10 cellular contexts compared by ENCODE assay signal in the genomic region with DNA sequence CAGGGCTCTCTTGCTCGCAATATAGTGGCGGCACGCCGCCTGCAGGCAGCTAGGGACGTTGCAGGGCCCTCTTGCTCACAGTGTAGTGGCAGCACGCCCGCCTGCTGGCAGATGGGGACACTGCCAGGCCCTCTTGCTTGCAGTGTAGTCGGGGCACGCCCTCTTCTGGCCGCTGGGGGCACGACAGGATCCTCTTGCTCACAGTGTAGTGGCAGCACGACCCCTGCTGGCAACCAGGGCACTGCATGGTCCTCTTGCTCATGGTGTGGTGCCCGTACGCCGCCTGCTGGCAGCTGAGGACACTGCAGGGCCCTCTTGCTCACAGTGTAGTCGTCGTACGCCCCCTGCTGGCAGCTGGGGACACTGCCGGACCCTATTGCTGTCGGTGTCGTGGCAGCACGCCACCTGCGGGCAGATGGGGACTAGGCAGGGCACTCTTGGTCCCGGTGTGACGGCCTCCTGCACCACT. TPM values are rescaled to one million over a fixed set of nuclear protein-coding genes. Genes with fewer than 3 reads are reported as not detected.
DNase-seq lines count a peak whose midpoint lies in the region; ATAC-seq, FAIRE-seq and TF ChIP-seq lines count a peak whose summit lies in the region.
"Not testable (repeated sequence)": the region's sequence is repeated elsewhere in the genome, so short reads cannot be mapped to it uniquely, and the experiment has no call there.
"Had no signal": no experiment of that assay in that cellular context is flagged by ENCODE, and none has a peak within 500 bp of the region (broad histone marks: within the 10 kb centered on the region; RNA-seq: fewer than 3 reads in every experiment).

No MANE protein-coding gene starts in this region.

- in situ Hi-C loops in K562 (cut with MboI): loop anchor here (5.0 kb wide), 1 partner anchor 53 kb away; no protein-coding TSS in a partner anchor

- H3K4me1 Mint-ChIP-seq in CD8-positive, alpha-beta memory T cell: peaks cover 4 to 13% (median 10%) of the 10 kb centered on the region in 3 donors

- H3K36me3 Mint-ChIP-seq in CD8-positive, alpha-beta memory T cell: not testable (repeated sequence)

- not testable (repeated sequence) for H3K4me3 ChIP-seq in CD8-positive, alpha-beta memory T cell (ENCODE audit: low read length); K562; left lung

- not testable (repeated sequence) for H3K27ac ChIP-seq in CD8-positive, alpha-beta memory T cell (ENCODE audit: low read depth, low read length); K562 (ENCODE audit: extremely low read depth, low read depth, low read length); left lung

- H3K4me1 ChIP-seq in CD8-positive, alpha-beta memory T cell (ENCODE audit: insufficient read depth, low read length): peaks cover 10% of the 10 kb centered on the region
- H3K4me1 ChIP-seq in K562 (replicated peaks in 1 of 2; ENCODE audit: control insufficient read depth in 2 of 2, insufficient read depth in 2 of 2, low read length in 2 of 2); left lung: not testable (repeated sequence)

- H4K20me1 ChIP-seq in K562 (replicated peaks; ENCODE audit: control insufficient read depth, insufficient read depth, low read length): not testable (repeated sequence)

- not testable (repeated sequence) for H3K9me3 ChIP-seq in CD8-positive, alpha-beta memory T cell (ENCODE audit: low read length); K562 (replicated peaks; ENCODE audit: control insufficient read depth, insufficient read depth, low read depth, low read length); left lung

- not testable (repeated sequence) for H3K79me2 ChIP-seq in K562 (ENCODE audit: control insufficient read depth, insufficient read depth, low read length)

- not testable (repeated sequence) for H3K27ac Mint-ChIP-seq in CD8-positive, alpha-beta memory T cell

- TF ChIP-seq CTCF in K562 (IDR thresholded peaks at IDR 0.05 in 2 of 3, conservative IDR thresholded peaks at IDR 0.05 in 1 of 3; ENCODE audit: insufficient read depth in 2 of 3, low read depth in 1 of 3, low read length in 3 of 3): peak in 1 of 3 experiments; percentile 44; a peak in 2 of 6 replicates
- peak in 1 of 2 donors; percentile 34 for TF ChIP-seq CTCF in left lung (IDR thresholded peaks at IDR 0.05)

- FAIRE-seq in K562 (lab: Jason Lieb, UNC): not testable (repeated sequence)

- not testable (repeated sequence) for TF ChIP-seq POLR2A in K562 (conservative IDR thresholded peaks at IDR 0.05)

- 27% methylated on average over 4 of the region's 25 CpGs for WGBS in K562 (ENCODE audit: insufficient coverage, low coverage, missing lambda C conversion rate)

- not testable (repeated sequence) for TF ChIP-seq RAD21 in K562 (CRISPR knock-in tag; conservative IDR thresholded peaks at IDR 0.05 in 1 of 2, IDR thresholded peaks at IDR 0.05 in 1 of 2)

- H3K4me3 Mint-ChIP-seq in CD8-positive, alpha-beta memory T cell: not testable (repeated sequence)

- not testable (repeated sequence) for H3K4me2 ChIP-seq in K562 (ENCODE audit: insufficient read depth, low read length)

- H2AFZ ChIP-seq in K562 (ENCODE audit: low read depth, low read length): not testable (repeated sequence)

- ATAC-seq in GM19452 (IDR thresholded peaks at IDR 0.05; ENCODE audit: unreplicated experiment) (peak; percentile 71), HG02884 (IDR thresholded peaks at IDR 0.05; ENCODE audit: unreplicated experiment) (peak; percentile 63), HG03565 (IDR thresholded peaks at IDR 0.05; ENCODE audit: unreplicated experiment) (peak; percentile 70), K562 (peak; percentile 87), left lung (peak; percentile 77)

- intact Hi-C loops in K562 (cut with micrococcal nuclease); left lung (cut with DNase I): not testable (repeated sequence)

- CTCF ChIA-PET in CD8-positive, alpha-beta memory T cell (lab: Charles Lee); K562 (lab: Yijun Ruan, JAX; ENCODE audit: low intra/inter-chr PET ratio): not testable (repeated sequence)

- not testable (repeated sequence) for H3K27me3 ChIP-seq in CD8-positive, alpha-beta memory T cell (ENCODE audit: insufficient read depth, low read length, poor library complexity, severe bottlenecking); K562 (ENCODE audit: control insufficient read depth in 2 of 2, insufficient read depth in 2 of 2, low read length in 2 of 2); left lung

- not testable (repeated sequence) for H3K36me3 ChIP-seq in CD8-positive, alpha-beta memory T cell (ENCODE audit: insufficient read depth, low read length); K562 (ENCODE audit: control insufficient read depth, insufficient read depth, low read length); left lung

- not testable (repeated sequence) for H3K27me3 Mint-ChIP-seq in CD8-positive, alpha-beta memory T cell

- DNase-seq in CD8-positive, alpha-beta memory T cell: peak in 3 of 5 donors; percentile 37 to 67 (median 49)
- peak; percentile 41 for DNase-seq in activated CD4-positive, alpha-beta T cell treated with anti-CD3 and anti-CD28 coated beads, Interleukin-2, amount 50 U/mL, for 1 hour
- not testable (repeated sequence) for DNase-seq in K562 (ENCODE audit: extremely low read depth in 1 of 4, low spot score in 3 of 4)
- peak; percentile 35 to 77 for DNase-seq in left lung
- peak; percentile 43 to 55 for DNase-seq in stimulated activated CD4-positive, alpha-beta T cell treated with anti-CD3 and anti-CD28 coated beads, Interleukin-2, amount 100 ng/mL, for 24 hours

- POLR2A ChIA-PET in CD8-positive, alpha-beta memory T cell (lab: Charles Lee); K562 (lab: Yijun Ruan, JAX): not testable (repeated sequence)

- H3K9ac ChIP-seq in K562 (ENCODE audit: insufficient read depth in 1 of 2, low read depth in 2 of 2, low read length in 2 of 2): not testable (repeated sequence)

- H3K9me3 Mint-ChIP-seq in CD8-positive, alpha-beta memory T cell: not testable (repeated sequence)

- not testable (repeated sequence) for BruUV-seq in K562 (replicated peaks; lab: Mats Ljungman, UMichigan)

- not testable (repeated sequence) for TF ChIP-seq EP300 in K562 (IDR thresholded peaks at IDR 0.05; ENCODE audit: low read length)

- not testable (repeated sequence) for H3K9me1 ChIP-seq in K562 (ENCODE audit: control insufficient read depth, insufficient read depth, low read length)

RNA-seq across cellular contexts. Expression of gene SCGB1C1, which starts 3.0 kb away (rescaled TPM):
- not detected for total RNA-seq in CD8-positive, alpha-beta memory T cell
- not detected for polyA plus RNA-seq in CD8-positive, alpha-beta memory T cell
- not detected in 2 replicates for total RNA-seq in K562 (2011; cell fraction: chromatin; rRNA removed; ENCODE audit: low replicate concordance)
- total RNA-seq in K562 (2011; cell fraction: nucleolus; rRNA removed): not detected in 2 replicates
- total RNA-seq in K562 (2011; cell fraction: nucleoplasm; rRNA removed): not detected in 2 replicates
- total RNA-seq in K562 (2014; rRNA removed) (not detected in 2 replicates), K562 (2014; rRNA removed; fragmentation: Illumina TruSeq; extraction: Trizol) (not detected in 2 replicates), K562 (2015; rRNA removed; fragmentation: Illumina TruSeq; extraction: Trizol) (not detected in 2 replicates), K562 (2021) (not detected in 2 replicates), left lung (not detected)
- polyA plus RNA-seq in K562 (2011; rRNA removed) (not detected in 2 replicates), K562 (2014; fragmentation: Illumina TruSeq; extraction: Trizol) (not detected in 2 replicates), K562 (2014; fragmentation: Nextera tagmentation; extraction: Ambion mirVana) (not detected), K562 (2014; rRNA removed) (not detected in 2 replicates)
- not detected in 2 replicates for polyA plus RNA-seq in K562 (2011; cell fraction: cytosol; rRNA removed)
- not detected in 2 replicates for polyA plus RNA-seq in K562 (2011; cell fraction: nucleus; rRNA removed)
- polyA plus RNA-seq in K562 (2012): not detected in 2 replicates
- not detected in 2 replicates for polyA minus RNA-seq in K562 (2011; rRNA and poly(A)+ RNA removed)
- not detected in 2 replicates for polyA minus RNA-seq in K562 (2011; cell fraction: cytosol; rRNA and poly(A)+ RNA removed)
- not detected in 2 replicates for polyA minus RNA-seq in K562 (2011; cell fraction: nucleus; rRNA and poly(A)+ RNA removed)
- total RNA-seq: esophagus squamous epithelium, SK-MEL-5 had no signal

RNA-seq across cellular contexts. Expression of gene BET1L, which starts 17.3 kb away (rescaled TPM):
- total RNA-seq in CD8-positive, alpha-beta memory T cell: 10 to 100 TPM; 36.1 to 38.5 TPM
- 60.4 TPM for polyA plus RNA-seq in CD8-positive, alpha-beta memory T cell
- total RNA-seq in K562 (2011; cell fraction: chromatin; rRNA removed; ENCODE audit: low replicate concordance): 168 and 375 TPM in 2 replicates
- total RNA-seq in K562 (2011; cell fraction: nucleolus; rRNA removed): 219 and 250 TPM in 2 replicates
- total RNA-seq in K562 (2011; cell fraction: nucleoplasm; rRNA removed): 182 and 198 TPM in 2 replicates
- total RNA-seq in K562 (2014; rRNA removed) (18.3 and 26.8 TPM in 2 replicates), K562 (2014; rRNA removed; fragmentation: Illumina TruSeq; extraction: Trizol) (12.6 and 18.8 TPM in 2 replicates), K562 (2015; rRNA removed; fragmentation: Illumina TruSeq; extraction: Trizol) (19.9 and 21.3 TPM in 2 replicates), K562 (2021) (55.9 and 59.7 TPM in 2 replicates), left lung (10 to 100 TPM; 46.0 to 53.6 TPM)
- polyA plus RNA-seq in K562 (2011; rRNA removed) (69.1 and 111 TPM in 2 replicates), K562 (2014; fragmentation: Illumina TruSeq; extraction: Trizol) (65.3 and 66.3 TPM in 2 replicates), K562 (2014; fragmentation: Nextera tagmentation; extraction: Ambion mirVana) (10 to 100 TPM in 1 of 2 experiments, 1 to 10 TPM in 1; 9.9 to 12.1 TPM), K562 (2014; rRNA removed) (41.1 and 49.5 TPM in 2 replicates)
- 133 and 146 TPM in 2 replicates for polyA plus RNA-seq in K562 (2011; cell fraction: cytosol; rRNA removed)
- polyA plus RNA-seq in K562 (2011; cell fraction: nucleus; rRNA removed): 154 and 183 TPM in 2 replicates
- 42.7 and 71.4 TPM in 2 replicates for polyA plus RNA-seq in K562 (2012)
- polyA minus RNA-seq in K562 (2011; rRNA and poly(A)+ RNA removed): 80.3 and 82.9 TPM in 2 replicates
- polyA minus RNA-seq in K562 (2011; cell fraction: cytosol; rRNA and poly(A)+ RNA removed): 38.7 and 41.0 TPM in 2 replicates
- 94.4 and 132 TPM in 2 replicates for polyA minus RNA-seq in K562 (2011; cell fraction: nucleus; rRNA and poly(A)+ RNA removed)

RNA-seq across cellular contexts. Expression of gene RIC8A, which starts 17.6 kb away (rescaled TPM):
- 100 to 1,000 TPM; 137 to 139 TPM for total RNA-seq in CD8-positive, alpha-beta memory T cell
- polyA plus RNA-seq in CD8-positive, alpha-beta memory T cell: 103 TPM
- 113 and 349 TPM in 2 replicates for total RNA-seq in K562 (2011; cell fraction: chromatin; rRNA removed; ENCODE audit: low replicate concordance)
- total RNA-seq in K562 (2011; cell fraction: nucleolus; rRNA removed): 221 and 252 TPM in 2 replicates
- 129 and 148 TPM in 2 replicates for total RNA-seq in K562 (2011; cell fraction: nucleoplasm; rRNA removed)
- total RNA-seq in K562 (2014; rRNA removed) (92.6 and 135 TPM in 2 replicates), K562 (2014; rRNA removed; fragmentation: Illumina TruSeq; extraction: Trizol) (43.5 and 50.6 TPM in 2 replicates), K562 (2015; rRNA removed; fragmentation: Illumina TruSeq; extraction: Trizol) (85.8 and 86.3 TPM in 2 replicates), K562 (2021) (103 and 108 TPM in 2 replicates), left lung (100 to 1,000 TPM; 100 to 117 TPM)
- polyA plus RNA-seq in K562 (2011; rRNA removed) (72.1 and 81.8 TPM in 2 replicates), K562 (2014; fragmentation: Illumina TruSeq; extraction: Trizol) (88.1 and 93.2 TPM in 2 replicates), K562 (2014; fragmentation: Nextera tagmentation; extraction: Ambion mirVana) (10 to 100 TPM; 10.7 to 13.6 TPM), K562 (2014; rRNA removed) (69.6 and 109 TPM in 2 replicates)
- polyA plus RNA-seq in K562 (2011; cell fraction: cytosol; rRNA removed): 86.8 and 148 TPM in 2 replicates
- polyA plus RNA-seq in K562 (2011; cell fraction: nucleus; rRNA removed): 298 and 428 TPM in 2 replicates
- polyA plus RNA-seq in K562 (2012): 79.6 and 101 TPM in 2 replicates
- polyA minus RNA-seq in K562 (2011; rRNA and poly(A)+ RNA removed): 54.7 and 72.9 TPM in 2 replicates
- 45.9 and 91.2 TPM in 2 replicates for polyA minus RNA-seq in K562 (2011; cell fraction: cytosol; rRNA and poly(A)+ RNA removed)
- polyA minus RNA-seq in K562 (2011; cell fraction: nucleus; rRNA and poly(A)+ RNA removed): 83.9 and 102 TPM in 2 replicates

RNA-seq across cellular contexts. Expression of gene SIRT3, which starts 46.3 kb away (rescaled TPM):
- 10 to 100 TPM; 13.6 to 14.8 TPM for total RNA-seq in CD8-positive, alpha-beta memory T cell
- polyA plus RNA-seq in CD8-positive, alpha-beta memory T cell: 12.2 TPM
- total RNA-seq in K562 (2011; cell fraction: chromatin; rRNA removed; ENCODE audit: low replicate concordance): 63.3 and 67.6 TPM in 2 replicates
- 36.5 and 39.2 TPM in 2 replicates for total RNA-seq in K562 (2011; cell fraction: nucleolus; rRNA removed)
- 42.6 and 50.4 TPM in 2 replicates for total RNA-seq in K562 (2011; cell fraction: nucleoplasm; rRNA removed)
- total RNA-seq in K562 (2014; rRNA removed): 13.3 and 14.5 TPM in 2 replicates
- total RNA-seq in K562 (2014; rRNA removed; fragmentation: Illumina TruSeq; extraction: Trizol): 8.6 and 8.7 TPM in 2 replicates
- 8.2 and 10.0 TPM in 2 replicates for total RNA-seq in K562 (2015; rRNA removed; fragmentation: Illumina TruSeq; extraction: Trizol)
- 14.9 and 15.2 TPM in 2 replicates for total RNA-seq in K562 (2021)
- polyA plus RNA-seq in K562 (2011; rRNA removed): 21.0 and 21.2 TPM in 2 replicates
- polyA plus RNA-seq in K562 (2011; cell fraction: cytosol; rRNA removed): 28.7 and 34.0 TPM in 2 replicates
- polyA plus RNA-seq in K562 (2011; cell fraction: nucleus; rRNA removed): 35.7 and 37.1 TPM in 2 replicates
- 19.8 and 24.0 TPM in 2 replicates for polyA plus RNA-seq in K562 (2012)
- polyA plus RNA-seq in K562 (2014; fragmentation: Illumina TruSeq; extraction: Trizol): 18.4 and 20.5 TPM in 2 replicates
- 1 to 10 TPM; 1.9 to 2.9 TPM for polyA plus RNA-seq in K562 (2014; fragmentation: Nextera tagmentation; extraction: Ambion mirVana)
- 23.8 and 27.5 TPM in 2 replicates for polyA plus RNA-seq in K562 (2014; rRNA removed)
- polyA minus RNA-seq in K562 (2011; rRNA and poly(A)+ RNA removed): 15.4 and 17.4 TPM in 2 replicates
- 5.5 and 16.2 TPM in 2 replicates for polyA minus RNA-seq in K562 (2011; cell fraction: cytosol; rRNA and poly(A)+ RNA removed)
- polyA minus RNA-seq in K562 (2011; cell fraction: nucleus; rRNA and poly(A)+ RNA removed): 10.7 and 13.6 TPM in 2 replicates
- total RNA-seq in left lung: 10 to 100 TPM; 13.5 to 15.1 TPM

RNA-seq across cellular contexts. Expression of gene PSMD13, which starts 46.9 kb away (rescaled TPM):
- total RNA-seq in CD8-positive, alpha-beta memory T cell: 100 to 1,000 TPM; 235 to 237 TPM
- 218 TPM for polyA plus RNA-seq in CD8-positive, alpha-beta memory T cell
- 209 and 273 TPM in 2 replicates for total RNA-seq in K562 (2011; cell fraction: chromatin; rRNA removed; ENCODE audit: low replicate concordance)
- total RNA-seq in K562 (2011; cell fraction: nucleolus; rRNA removed): 153 and 159 TPM in 2 replicates
- 172 and 176 TPM in 2 replicates for total RNA-seq in K562 (2011; cell fraction: nucleoplasm; rRNA removed)
- total RNA-seq in K562 (2014; rRNA removed): 279 and 309 TPM in 2 replicates
- 199 and 209 TPM in 2 replicates for total RNA-seq in K562 (2014; rRNA removed; fragmentation: Illumina TruSeq; extraction: Trizol)
- 176 and 185 TPM in 2 replicates for total RNA-seq in K562 (2015; rRNA removed; fragmentation: Illumina TruSeq; extraction: Trizol)
- total RNA-seq in K562 (2021): 236 and 254 TPM in 2 replicates
- 225 and 267 TPM in 2 replicates for polyA plus RNA-seq in K562 (2011; rRNA removed)
- polyA plus RNA-seq in K562 (2011; cell fraction: cytosol; rRNA removed): 208 and 225 TPM in 2 replicates
- polyA plus RNA-seq in K562 (2011; cell fraction: nucleus; rRNA removed): 238 and 252 TPM in 2 replicates
- 146 and 216 TPM in 2 replicates for polyA plus RNA-seq in K562 (2012)
- 225 and 237 TPM in 2 replicates for polyA plus RNA-seq in K562 (2014; fragmentation: Illumina TruSeq; extraction: Trizol)
- polyA plus RNA-seq in K562 (2014; fragmentation: Nextera tagmentation; extraction: Ambion mirVana): 100 to 1,000 TPM; 370 to 383 TPM
- polyA plus RNA-seq in K562 (2014; rRNA removed): 292 and 304 TPM in 2 replicates
- 144 and 174 TPM in 2 replicates for polyA minus RNA-seq in K562 (2011; rRNA and poly(A)+ RNA removed)
- 61.1 and 89.0 TPM in 2 replicates for polyA minus RNA-seq in K562 (2011; cell fraction: cytosol; rRNA and poly(A)+ RNA removed)
- polyA minus RNA-seq in K562 (2011; cell fraction: nucleus; rRNA and poly(A)+ RNA removed): 54.5 and 75.3 TPM in 2 replicates
- total RNA-seq in left lung: 100 to 1,000 TPM in 1 of 2 donors, 10 to 100 TPM in 1; 78.0 to 131 TPM
